8 cellular contexts compared by ENCODE assay signal in the genomic region with DNA sequence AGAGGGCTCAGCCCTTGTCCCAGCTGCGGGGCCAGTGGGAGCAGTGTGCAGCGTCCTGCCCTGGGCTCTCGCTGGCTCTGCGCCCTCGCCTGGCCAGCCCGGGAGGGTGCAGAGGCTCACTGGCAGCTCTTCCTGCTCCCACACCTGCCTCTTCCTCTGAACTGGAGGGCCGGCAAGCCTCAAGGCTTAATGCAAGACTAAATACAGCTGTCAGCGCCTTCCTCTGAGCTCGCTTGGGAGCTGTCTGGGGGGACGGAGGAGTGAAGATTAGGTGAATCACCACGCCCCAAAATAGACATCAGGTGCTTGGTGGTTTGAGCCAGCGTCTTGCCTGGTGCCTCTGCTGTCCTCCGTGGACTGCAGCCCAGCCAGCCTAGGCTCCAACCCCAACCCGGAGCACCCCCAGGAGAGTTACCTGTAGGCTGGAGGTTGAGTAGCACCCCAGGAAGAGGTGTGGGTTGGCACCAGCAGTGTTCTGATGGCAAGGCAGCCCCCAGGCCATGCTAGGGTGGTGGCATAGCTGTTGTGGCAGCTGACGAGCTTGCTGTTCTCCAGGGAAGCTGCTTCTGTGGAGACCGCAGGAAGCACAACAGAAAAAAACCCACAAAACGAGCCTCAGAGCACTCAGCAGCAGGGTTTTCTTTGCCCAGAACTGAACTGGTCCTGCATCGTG. TPM values are rescaled to one million over a fixed set of nuclear protein-coding genes. Genes with fewer than 3 reads are reported as not detected.
DNase-seq lines count a peak whose midpoint lies in the region; ATAC-seq and TF ChIP-seq lines count a peak whose summit lies in the region.

No MANE protein-coding gene starts in this region.

- peak; percentile 64 for DNase-seq in CD1c-positive myeloid dendritic cell (ENCODE audit: extremely low spot score)
- peak; percentile 74 for DNase-seq in NCI-H748 (lab: John Stamatoyannopoulos, UW; ENCODE audit: unreplicated experiment)
- peak; percentile 86 for DNase-seq in activated CD8-positive, alpha-beta memory T cell treated with anti-CD3 and anti-CD28 coated beads for 24 hours
- DNase-seq in endothelial cell (ENCODE audit: low spot score), result peak; percentile 78
- DNase-seq in nephron progenitor cell, result peak; percentile 66
- peak; percentile 58 for DNase-seq in superior temporal gyrus (ENCODE audit: extremely low spot score)

- H3K27ac Mint-ChIP-seq in endothelial cell (ENCODE audit: unreplicated experiment) (no peak overlapping the region), nephron progenitor cell (no peak overlapping the region)

- H3K9me3 Mint-ChIP-seq in endothelial cell (ENCODE audit: unreplicated experiment) (no peaks in the 10 kb centered on the region), nephron progenitor cell (no peaks in the 10 kb centered on the region)

- no peaks in the 10 kb centered on the region for H3K4me1 Mint-ChIP-seq in endothelial cell (ENCODE audit: unreplicated experiment)
- peaks cover 36% of the 10 kb centered on the region for H3K4me1 Mint-ChIP-seq in nephron progenitor cell

- TF ChIP-seq CTCF in endothelial cell (IDR thresholded peaks at IDR 0.05; ENCODE audit: unreplicated experiment) (peak; percentile 55), nephron progenitor cell (IDR thresholded peaks at IDR 0.05) (peak; percentile 69)

- H3K27me3 Mint-ChIP-seq in endothelial cell (ENCODE audit: unreplicated experiment) (peaks cover 10% of the 10 kb centered on the region), nephron progenitor cell (ENCODE audit: low read depth, poor library complexity) (peaks cover 17% of the 10 kb centered on the region)

- ATAC-seq in GM19372 (IDR thresholded peaks at IDR 0.05; ENCODE audit: low read depth, unreplicated experiment) (peak; percentile 92), HG03432 (IDR thresholded peaks at IDR 0.05; ENCODE audit: unreplicated experiment) (peak; percentile 79)

- no peak overlapping the region for H3K4me3 Mint-ChIP-seq in endothelial cell (ENCODE audit: unreplicated experiment)
- no peak overlapping the region for H3K4me3 Mint-ChIP-seq in nephron progenitor cell

- H3K36me3 Mint-ChIP-seq in endothelial cell (ENCODE audit: low read depth, unreplicated experiment) (no peaks in the 10 kb centered on the region), nephron progenitor cell (ENCODE audit: low read depth) (no peaks in the 10 kb centered on the region)

RNA-seq across cellular contexts. Expression of a gene that starts 36.9 kb away (rescaled TPM):
- not detected for total RNA-seq in endothelial cell (ENCODE audit: unreplicated experiment)

Comparison
In these comparisons a context has a peak if more than half of its experiments do, and no peak if none do; other contexts are left out.
1. Peak in every context shown above with its lines: DNase-seq and ATAC-seq.